Comparison of ENCODE assay signal across 1 cellular context in genomic region chr9:133000842-133001241, GRCh38.
TF ChIP-seq lines count a peak whose summit lies in the region.

No MANE protein-coding gene starts in this region.

TF ChIP-seq in GM23338, 12 proteins besides CTCF, POLR2A, EP300 and RAD21 (continued from another document):
- TF ChIP-seq ETS1 (IDR thresholded peaks at IDR 0.05) (no peak), EZH2phosphoT487 (IDR thresholded peaks at IDR 0.05; ENCODE audit: unreplicated experiment) (no peak), ZNF462 (CRISPR knock-in tag; IDR thresholded peaks at IDR 0.05) (no peak), ZNF331 (CRISPR knock-in tag; IDR thresholded peaks at IDR 0.05; ENCODE audit: low read depth) (no peak), REST (IDR thresholded peaks at IDR 0.05; ENCODE audit: unreplicated experiment) (no peak)
